Comparison of ENCODE assay signal across 2 cellular contexts in genomic region chr17:61479493-61480413, GRCh38.
A peak's percentile ranks its signal among the peaks of the same experiment; 100 is the strongest.
TF ChIP-seq lines count a peak whose summit lies in the region.

No MANE protein-coding gene starts in this region.

TF ChIP-seq in HCT116, 20 proteins besides CTCF, POLR2A, EP300 and RAD21 (continued from another document):
- TF ChIP-seq TCF7L2 (IDR thresholded peaks at IDR 0.05; ENCODE audit: borderline replicate concordance, extremely low read depth, insufficient read depth, insufficient read length), result no peak
- no peak for TF ChIP-seq CEBPB (IDR thresholded peaks at IDR 0.05; ENCODE audit: low read depth)
- TF ChIP-seq ATF3 (IDR thresholded peaks at IDR 0.05), result no peak
- no peak for TF ChIP-seq EZH2phosphoT487 (IDR thresholded peaks at IDR 0.05; ENCODE audit: borderline replicate concordance)
- no peak for TF ChIP-seq EGR1 (IDR thresholded peaks at IDR 0.05; ENCODE audit: low read depth)
- TF ChIP-seq ZFX (IDR thresholded peaks at IDR 0.05), result 0 out of 2 replicates have a peak, but pooled peaks have one; percentile 10
- no peak for TF ChIP-seq YY1 (IDR thresholded peaks at IDR 0.05; ENCODE audit: extremely low read depth, insufficient replicate concordance, low read depth, low read length)

TF ChIP-seq in SK-N-SH, 30 proteins besides CTCF, POLR2A, EP300 and RAD21 (continued from another document):
- TF ChIP-seq USF1 (IDR thresholded peaks at IDR 0.05; ENCODE audit: borderline replicate concordance, low read depth), result no peak
- TF ChIP-seq SMC3 (IDR thresholded peaks at IDR 0.05; ENCODE audit: low read depth, low read length), result no peak
- no peak for TF ChIP-seq RFX5 (IDR thresholded peaks at IDR 0.05; ENCODE audit: low read length)
- TF ChIP-seq FOSL2 (IDR thresholded peaks at IDR 0.05; ENCODE audit: borderline replicate concordance, low read depth), result no peak
- TF ChIP-seq GABPA (IDR thresholded peaks at IDR 0.05; ENCODE audit: low read depth), result no peak
- no peak for TF ChIP-seq REST (IDR thresholded peaks at IDR 0.05; ENCODE audit: low read depth, low read length)
- no peak for TF ChIP-seq TCF12 (IDR thresholded peaks at IDR 0.05)
- TF ChIP-seq MXI1 (IDR thresholded peaks at IDR 0.05; ENCODE audit: low read depth, low read length), result no peak
- no peak for TF ChIP-seq RCOR1 (IDR thresholded peaks at IDR 0.05; ENCODE audit: low read length)
- TF ChIP-seq NRF1 (IDR thresholded peaks at IDR 0.05; ENCODE audit: low read depth, low read length), result no peak
- TF ChIP-seq POLR2AphosphoS5 (IDR thresholded peaks at IDR 0.05; ENCODE audit: low read depth, low read length), result no peak
- no peak for TF ChIP-seq GATA2 (CRISPR knock-in tag; IDR thresholded peaks at IDR 0.05)
